ENCODE assay signal across 27 cellular contexts in the genomic region with DNA sequence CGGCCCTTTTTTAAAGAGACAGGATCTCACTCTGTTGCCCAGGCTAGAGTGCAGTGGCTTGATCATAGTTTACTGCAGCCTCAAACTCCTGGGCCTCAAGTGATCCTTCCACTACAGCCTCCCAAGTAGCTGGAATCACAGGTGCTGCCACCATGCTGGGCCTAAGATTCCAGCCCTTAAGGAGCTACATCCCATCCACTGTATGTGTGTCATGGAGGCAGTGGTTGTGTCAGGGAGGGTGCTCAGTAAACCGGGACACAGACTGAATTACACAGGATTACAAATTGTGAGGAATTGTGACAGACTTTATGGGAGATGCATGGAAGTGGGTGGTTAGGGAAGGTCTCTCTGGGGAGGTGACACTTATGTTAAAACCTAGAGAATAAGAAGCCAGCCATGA. TPM values are rescaled to one million over a fixed set of nuclear protein-coding genes. Genes with fewer than 3 reads are reported as not detected.
DNase-seq lines count a peak whose midpoint lies in the region; ATAC-seq, FAIRE-seq and TF ChIP-seq lines count a peak whose summit lies in the region.
"Had no signal": no experiment of that assay in that cellular context is flagged by ENCODE, and none has a peak within 500 bp of the region (broad histone marks: within the 10 kb centered on the region; RNA-seq: fewer than 3 reads in every experiment).

No MANE protein-coding gene starts in this region.

- no peak for ATAC-seq in activated CD4-positive, alpha-beta T cell treated with anti-CD3 and anti-CD28 coated beads for 36 hours
- ATAC-seq in CD8-positive, alpha-beta T cell = no peak
- ATAC-seq in natural killer cell (no peak), GM18868 (IDR thresholded peaks at IDR 0.05; ENCODE audit: unreplicated experiment) (no peak), GM18861 (IDR thresholded peaks at IDR 0.05; ENCODE audit: unreplicated experiment) (no peak)
- ATAC-seq: left lung, Panc1 had no signal

- no peaks in the 10 kb centered on the region for H4K20me1 ChIP-seq in astrocyte (ENCODE audit: insufficient read depth, low read length)

- TF ChIP-seq CTCF in CD8-positive, alpha-beta T cell (IDR thresholded peaks at IDR 0.05) = no peak
- TF ChIP-seq CTCF in astrocyte (IDR thresholded peaks at IDR 0.05; ENCODE audit: insufficient read depth, low read depth, low read length) (no peak), natural killer cell (IDR thresholded peaks at IDR 0.05) (no peak)

- no peaks in the 10 kb centered on the region for H3K36me3 ChIP-seq in CD8-positive, alpha-beta T cell (ENCODE audit: insufficient read depth, low read length)
- H3K36me3 ChIP-seq in astrocyte (ENCODE audit: insufficient read depth, low read length) = no peaks in the 10 kb centered on the region
- H3K36me3 ChIP-seq: left lung, MG63, right atrium auricular region, tibial artery had no signal

- no peak overlapping the region for H3K27ac ChIP-seq in CD8-positive, alpha-beta T cell (ENCODE audit: low read depth, low read length)
- H3K27ac ChIP-seq in astrocyte (ENCODE audit: low read depth, low read length) = no peak overlapping the region
- H3K27ac ChIP-seq: left lung, right atrium auricular region, tibial artery had no signal

- POLR2A ChIA-PET in activated CD4-positive, alpha-beta T cell treated with anti-CD3 and anti-CD28 coated beads for 36 hours (lab: Charles Lee) = no interaction called here
- POLR2A ChIA-PET in CD8-positive, alpha-beta T cell (lab: Charles Lee) = no interaction called here

- peaks cover 18% of the 10 kb centered on the region for H3K79me2 ChIP-seq in astrocyte (ENCODE audit: insufficient read depth, low read length)

- H3K27me3 ChIP-seq in CD8-positive, alpha-beta T cell (ENCODE audit: insufficient read depth, low read length) = no peaks in the 10 kb centered on the region
- H3K27me3 ChIP-seq in astrocyte (ENCODE audit: insufficient read depth, low read length) = no peaks in the 10 kb centered on the region
- H3K27me3 ChIP-seq: left lung, MG63, right atrium auricular region had no signal

- H2AFZ ChIP-seq in astrocyte (ENCODE audit: low read depth, low read length) = no peak overlapping the region

- no peak overlapping the region for H3K4me2 ChIP-seq in astrocyte (ENCODE audit: low read length)

- H3K9ac ChIP-seq in astrocyte (ENCODE audit: low read length) = no peak overlapping the region

- DNase-seq in activated CD4-positive, alpha-beta T cell treated with anti-CD3 and anti-CD28 coated beads, Interleukin-2, amount 10 ng/mL, durations not matched to agents 24 days and 14 days = no peak
- DNase-seq in activated CD4-positive, alpha-beta T cell treated with anti-CD3 and anti-CD28 coated beads for 36 hours = no peak
- no peak for DNase-seq in CD8-positive, alpha-beta T cell
- DNase-seq in astrocyte (ENCODE audit: low read depth) = no peak
- DNase-seq in natural killer cell = no peak
- no peak for DNase-seq in NCI-H2029 treated with DMSO at 0.1 percent for 48 hours (lab: John Stamatoyannopoulos, UW)
- DNase-seq: activated CD4-positive, alpha-beta T cell treated with anti-CD3 and anti-CD28 coated beads for 1 hour; cerebellar nuclear complex; DMS53; HCEC 1CT; KBM-7; left lung; mesendoderm; MG63; NCI-H2029; NCI-H2227 treated with DMSO at 0.1 percent for 48 hours; NCI-H526 treated with DMSO at 0.1 percent for 48 hours; SHP77 treated with DMSO at 0.1 percent for 48 hours; stimulated activated CD4-positive, alpha-beta T cell treated with anti-CD3 and anti-CD28 coated beads, Interleukin-2, amount 100 ng/mL, for 24 hours; tibial artery had no signal

- CTCF ChIA-PET in activated CD4-positive, alpha-beta T cell treated with anti-CD3 and anti-CD28 coated beads for 36 hours (lab: Charles Lee) = interaction anchor here (1.0 kb wide), 1 partner anchor 17 kb away, joined by 3 read pairs; no protein-coding TSS in a partner anchor
- CTCF ChIA-PET in CD8-positive, alpha-beta T cell (lab: Charles Lee) = interaction anchor here (1.6 kb wide), 1 partner anchor 35 kb away, joined by 5 read pairs; a partner anchor contains a TSS

- H3K36me3 Mint-ChIP-seq in activated CD4-positive, alpha-beta T cell treated with anti-CD3 and anti-CD28 coated beads, Interleukin-2, amount 10 ng/mL, durations not matched to agents 24 days and 14 days (ENCODE audit: low read depth) = peaks cover 2% of the 10 kb centered on the region
- H3K36me3 Mint-ChIP-seq in activated CD4-positive, alpha-beta T cell treated with anti-CD3 and anti-CD28 coated beads for 36 hours (ENCODE audit: low read depth) = no peaks in the 10 kb centered on the region
- peaks cover 5% of the 10 kb centered on the region for H3K36me3 Mint-ChIP-seq in CD8-positive, alpha-beta T cell
- H3K36me3 Mint-ChIP-seq in astrocyte (ENCODE audit: low read depth, unreplicated experiment) (peaks cover 2% of the 10 kb centered on the region), natural killer cell (no peaks in the 10 kb centered on the region)

- no peaks in the 10 kb centered on the region for H3K9me3 ChIP-seq in CD8-positive, alpha-beta T cell (ENCODE audit: low read length)
- H3K9me3 ChIP-seq in astrocyte (ENCODE audit: insufficient read depth, low read depth, low read length) = no peaks in the 10 kb centered on the region
- H3K9me3 ChIP-seq: left lung, MG63, right atrium auricular region, tibial artery had no signal

- H3K4me3 Mint-ChIP-seq in activated CD4-positive, alpha-beta T cell treated with anti-CD3 and anti-CD28 coated beads, Interleukin-2, amount 10 ng/mL, durations not matched to agents 24 days and 14 days = peak overlapping the region; percentile 10
- no peak overlapping the region for H3K4me3 Mint-ChIP-seq in activated CD4-positive, alpha-beta T cell treated with anti-CD3 and anti-CD28 coated beads for 36 hours
- H3K4me3 Mint-ChIP-seq in CD8-positive, alpha-beta T cell = peak overlapping the region; percentile 49
- H3K4me3 Mint-ChIP-seq in astrocyte (ENCODE audit: unreplicated experiment) = peak overlapping the region; percentile 60
- H3K4me3 Mint-ChIP-seq in natural killer cell = peak overlapping the region; percentile 35
- H3K4me3 Mint-ChIP-seq: activated T-helper 1 cell treated with anti-CD3 and anti-CD28 coated beads, Interleukin-12 subunit alpha, Interleukin-12 subunit beta, Interleukin-2, Interleukin-4 antibody, amounts not matched to agents 30 ng/mL and 10 ng/mL and 1 ng/mL, durations not matched to agents 14 hours and 24 hours and 36 hours had no signal

- peaks cover 15% of the 10 kb centered on the region for H3K4me1 ChIP-seq in CD8-positive, alpha-beta T cell (ENCODE audit: insufficient read depth, low read length)
- H3K4me1 ChIP-seq in astrocyte (ENCODE audit: insufficient read depth, low read length) = no peaks in the 10 kb centered on the region

- intact Hi-C loops in activated CD4-positive, alpha-beta T cell treated with anti-CD3 and anti-CD28 coated beads, Interleukin-2, amount 10 ng/mL, durations not matched to agents 24 days and 14 days (cut with micrococcal nuclease) = no loop called here
- intact Hi-C loops in activated CD4-positive, alpha-beta T cell treated with anti-CD3 and anti-CD28 coated beads for 36 hours (cut with DNase I, micrococcal nuclease) = no loop called here
- intact Hi-C loops in CD8-positive, alpha-beta T cell (cut with DNase I, micrococcal nuclease) = no loop called here
- intact Hi-C loops in natural killer cell (cut with micrococcal nuclease) = no loop called here

- no peak overlapping the region for H3K4me3 ChIP-seq in CD8-positive, alpha-beta T cell (ENCODE audit: low read depth, low read length)
- no peak overlapping the region for H3K4me3 ChIP-seq in astrocyte (ENCODE audit: insufficient read depth, low read depth, low read length)
- H3K4me3 ChIP-seq: left lung, MG63, right atrium auricular region, tibial artery had no signal

- no peaks in the 10 kb centered on the region for H3K9me3 Mint-ChIP-seq in activated CD4-positive, alpha-beta T cell treated with anti-CD3 and anti-CD28 coated beads, Interleukin-2, amount 10 ng/mL, durations not matched to agents 24 days and 14 days
- no peaks in the 10 kb centered on the region for H3K9me3 Mint-ChIP-seq in activated CD4-positive, alpha-beta T cell treated with anti-CD3 and anti-CD28 coated beads for 36 hours (ENCODE audit: low read depth)
- H3K9me3 Mint-ChIP-seq in CD8-positive, alpha-beta T cell = no peaks in the 10 kb centered on the region
- H3K9me3 Mint-ChIP-seq in astrocyte (ENCODE audit: unreplicated experiment) (no peaks in the 10 kb centered on the region), natural killer cell (no peaks in the 10 kb centered on the region)
- H3K9me3 Mint-ChIP-seq: activated T-helper 1 cell treated with anti-CD3 and anti-CD28 coated beads, Interleukin-12 subunit alpha, Interleukin-12 subunit beta, Interleukin-2, Interleukin-4 antibody, amounts not matched to agents 30 ng/mL and 10 ng/mL and 1 ng/mL, durations not matched to agents 14 hours and 24 hours and 36 hours had no signal

- no peaks in the 10 kb centered on the region for H3K27me3 Mint-ChIP-seq in activated CD4-positive, alpha-beta T cell treated with anti-CD3 and anti-CD28 coated beads, Interleukin-2, amount 10 ng/mL, durations not matched to agents 24 days and 14 days
- no peaks in the 10 kb centered on the region for H3K27me3 Mint-ChIP-seq in activated CD4-positive, alpha-beta T cell treated with anti-CD3 and anti-CD28 coated beads for 36 hours
- no peaks in the 10 kb centered on the region for H3K27me3 Mint-ChIP-seq in CD8-positive, alpha-beta T cell (ENCODE audit: low read depth)
- H3K27me3 Mint-ChIP-seq in astrocyte (ENCODE audit: low read depth, unreplicated experiment) (peaks cover 12% of the 10 kb centered on the region), natural killer cell (ENCODE audit: low read depth in 2 of 2) (no peaks in the 10 kb centered on the region)

- no peak for FAIRE-seq in astrocyte (lab: Jason Lieb, UNC)
- FAIRE-seq: G401.6 had no signal

- peak overlapping the region; percentile 46 for H3K27ac Mint-ChIP-seq in activated CD4-positive, alpha-beta T cell treated with anti-CD3 and anti-CD28 coated beads, Interleukin-2, amount 10 ng/mL, durations not matched to agents 24 days and 14 days
- H3K27ac Mint-ChIP-seq in activated CD4-positive, alpha-beta T cell treated with anti-CD3 and anti-CD28 coated beads for 36 hours = no peak overlapping the region
- no peak overlapping the region for H3K27ac Mint-ChIP-seq in CD8-positive, alpha-beta T cell
- H3K27ac Mint-ChIP-seq in astrocyte (ENCODE audit: unreplicated experiment) (no peak overlapping the region), natural killer cell (no peak overlapping the region)
- H3K27ac Mint-ChIP-seq: activated T-helper 1 cell treated with anti-CD3 and anti-CD28 coated beads, Interleukin-12 subunit alpha, Interleukin-12 subunit beta, Interleukin-2, Interleukin-4 antibody, amounts not matched to agents 30 ng/mL and 10 ng/mL and 1 ng/mL, durations not matched to agents 14 hours and 24 hours and 36 hours had no signal

- H3K4me1 Mint-ChIP-seq in activated CD4-positive, alpha-beta T cell treated with anti-CD3 and anti-CD28 coated beads, Interleukin-2, amount 10 ng/mL, durations not matched to agents 24 days and 14 days = peaks cover 17% of the 10 kb centered on the region
- H3K4me1 Mint-ChIP-seq in activated CD4-positive, alpha-beta T cell treated with anti-CD3 and anti-CD28 coated beads for 36 hours = peaks cover 21% of the 10 kb centered on the region
- peaks cover 26% of the 10 kb centered on the region for H3K4me1 Mint-ChIP-seq in CD8-positive, alpha-beta T cell (ENCODE audit: low read depth)
- peaks cover 4% of the 10 kb centered on the region for H3K4me1 Mint-ChIP-seq in astrocyte (ENCODE audit: low read depth, unreplicated experiment)
- peaks cover 24 to 33% of the 10 kb centered on the region in 2 donors for H3K4me1 Mint-ChIP-seq in natural killer cell

RNA-seq across cellular contexts. Expression of a gene that starts 2.1 kb away (rescaled TPM):
- total RNA-seq in activated CD4-positive, alpha-beta T cell treated with anti-CD3 and anti-CD28 coated beads, Interleukin-2, amount 10 ng/mL, durations not matched to agents 24 days and 14 days = 53.1 and 55.9 TPM in 2 replicates
- 10 to 100 TPM; 42.8 to 57.7 TPM for total RNA-seq in activated CD4-positive, alpha-beta T cell treated with anti-CD3 and anti-CD28 coated beads for 36 hours
- total RNA-seq in CD8-positive, alpha-beta T cell = 10 to 100 TPM; 42.5 to 51.7 TPM
- total RNA-seq in astrocyte = 28.2 and 28.5 TPM in 2 replicates
- total RNA-seq in natural killer cell = 100 to 1,000 TPM; 101 to 127 (median 124) TPM

RNA-seq across cellular contexts. Expression of a gene that starts 21.6 kb away (rescaled TPM):
- total RNA-seq in activated CD4-positive, alpha-beta T cell treated with anti-CD3 and anti-CD28 coated beads, Interleukin-2, amount 10 ng/mL, durations not matched to agents 24 days and 14 days = 94.3 and 103 TPM in 2 replicates
- total RNA-seq in activated CD4-positive, alpha-beta T cell treated with anti-CD3 and anti-CD28 coated beads for 36 hours = 10 to 100 TPM; 13.7 to 32.8 TPM
- 10 to 100 TPM; 20.8 to 21.5 TPM for total RNA-seq in CD8-positive, alpha-beta T cell
- total RNA-seq in astrocyte (46.8 and 49.5 TPM in 2 replicates), natural killer cell (10 to 100 TPM; 38.3 to 55.8 (median 40.3) TPM)

RNA-seq across cellular contexts. Expression of a gene that starts 31.2 kb away (rescaled TPM):
- 0.40 and 0.51 TPM in 2 replicates for total RNA-seq in activated CD4-positive, alpha-beta T cell treated with anti-CD3 and anti-CD28 coated beads, Interleukin-2, amount 10 ng/mL, durations not matched to agents 24 days and 14 days
- under 1 TPM; 0.23 to 0.33 TPM for total RNA-seq in activated CD4-positive, alpha-beta T cell treated with anti-CD3 and anti-CD28 coated beads for 36 hours
- under 1 TPM; 0.19 to 0.33 TPM for total RNA-seq in CD8-positive, alpha-beta T cell
- total RNA-seq in astrocyte (0.11 and 0.22 TPM in 2 replicates), natural killer cell (under 1 TPM in 1 of 3 donors, not detected in 2; 0.43 TPM)
- total RNA-seq: A172, right atrium auricular region had no signal

RNA-seq across cellular contexts. Expression of a gene that starts 33.9 kb away (rescaled TPM):
- 54.2 and 56.1 TPM in 2 replicates for total RNA-seq in activated CD4-positive, alpha-beta T cell treated with anti-CD3 and anti-CD28 coated beads, Interleukin-2, amount 10 ng/mL, durations not matched to agents 24 days and 14 days
- 10 to 100 TPM; 43.4 to 54.0 TPM for total RNA-seq in activated CD4-positive, alpha-beta T cell treated with anti-CD3 and anti-CD28 coated beads for 36 hours
- total RNA-seq in CD8-positive, alpha-beta T cell = 10 to 100 TPM; 25.6 to 26.0 TPM
- total RNA-seq in astrocyte (34.0 and 34.3 TPM in 2 replicates), natural killer cell (10 to 100 TPM; 20.5 to 24.4 (median 21.6) TPM)
